In genomic region chr2:144479138-144479537, GRCh38 we compare ENCODE assay signal across 11 cellular contexts. TPM values are rescaled to one million over a fixed set of nuclear protein-coding genes. Genes with fewer than 3 reads are reported as not detected.
A peak's percentile ranks its signal among the peaks of the same experiment; 100 is the strongest.
DNase-seq lines count a peak whose midpoint lies in the region; ATAC-seq and TF ChIP-seq lines count a peak whose summit lies in the region.
"Had no signal": no experiment of that assay in that cellular context is flagged by ENCODE, and none has a peak within 500 bp of the region (broad histone marks: within the 10 kb centered on the region; RNA-seq: fewer than 3 reads in every experiment).

No MANE protein-coding gene starts in this region.

- ATAC-seq in HG02981 (IDR thresholded peaks at IDR 0.05; ENCODE audit: unreplicated experiment), result no peak
- ATAC-seq in HG02938 (IDR thresholded peaks at IDR 0.05; ENCODE audit: unreplicated experiment), result no peak

- TF ChIP-seq EP300 in transverse colon (IDR thresholded peaks at IDR 0.05; ENCODE audit: low read depth), result no peak

- intact Hi-C loops in transverse colon (cut with DNase I; ENCODE audit: low total_unique reads), result no loop called here

- in situ Hi-C loops in transverse colon (cut with MboI; ENCODE audit: low pct_ligation_motif_present in 1 of 4, low pct_unique_long_range_greater_than_20kb in 1 of 4, low sequenced_read_pairs in 3 of 4), result no loop called here

- H3K9me3 ChIP-seq in transverse colon, result no peaks in the 10 kb centered on the region

- H3K4me3 ChIP-seq in coronary artery (peak overlapping the region; percentile 5), kidney epithelial cell (ENCODE audit: low read depth, low read length) (no peak overlapping the region), transverse colon (no peak overlapping the region)
- H3K4me3 ChIP-seq: hepatocyte had no signal

- DNase-seq in M059J (ENCODE audit: low read depth) (peak; percentile 64), coronary artery (ENCODE audit: low spot score) (no peak), kidney epithelial cell (ENCODE audit: low read depth) (peak; percentile 63), transverse colon (no peak), SK-N-DZ (ENCODE audit: low spot score) (no peak)
- DNase-seq: activated CD4-positive, alpha-beta T cell treated with anti-CD3 and anti-CD28 coated beads for 4 hours; NCI-H146 had no signal

- 0 to 64% methylated on average over 1 to 4 of the region's 4 CpGs for WGBS in transverse colon (ENCODE audit: low coverage in 1 of 2), 2 donors

- H3K4me1 ChIP-seq in transverse colon, result peaks cover 0 to 32% (median 4%) of the 10 kb centered on the region in 4 donors

- TF ChIP-seq CTCF in coronary artery (IDR thresholded peaks at IDR 0.05), result no peak
- TF ChIP-seq CTCF in kidney epithelial cell (IDR thresholded peaks at IDR 0.05; ENCODE audit: insufficient read depth, low read length, poor library complexity, severe bottlenecking), result no peak
- no peak for TF ChIP-seq CTCF in transverse colon (IDR thresholded peaks at IDR 0.05)

- H3K27ac ChIP-seq in coronary artery, result peak overlapping the region; percentile 13 to 35
- peak overlapping the region; percentile 8 to 36 (median 14) for H3K27ac ChIP-seq in transverse colon
- H3K27ac ChIP-seq: hepatocyte, RWPE1 had no signal

- TF ChIP-seq POLR2A in transverse colon (IDR thresholded peaks at IDR 0.05), result no peak

- H3K27me3 ChIP-seq in kidney epithelial cell (ENCODE audit: control insufficient read depth, insufficient read depth, low read length), result no peaks in the 10 kb centered on the region
- H3K27me3 ChIP-seq in transverse colon, result peaks cover 10% of the 10 kb centered on the region

- no peaks in the 10 kb centered on the region for H3K36me3 ChIP-seq in kidney epithelial cell (ENCODE audit: control insufficient read depth, insufficient read depth, low read length)
- no peaks in the 10 kb centered on the region for H3K36me3 ChIP-seq in transverse colon

RNA-seq across cellular contexts. Expression of gene ZEB2, which starts 40.8 kb away (rescaled TPM):
- total RNA-seq in M059J (2014; rRNA removed; shearing (Covaris generic)), result 10.7 and 15.9 TPM in 2 replicates
- total RNA-seq in kidney epithelial cell (14.7 and 15.7 TPM in 2 replicates), transverse colon (10 to 100 TPM; 19.8 to 69.6 (median 42.9) TPM)
- 5.3 and 7.2 TPM in 2 replicates for polyA plus RNA-seq in SK-N-DZ (2014; cell fraction: cytosol; rRNA removed)
- 3.6 and 4.5 TPM in 2 replicates for polyA plus RNA-seq in SK-N-DZ (2014; cell fraction: nucleus; rRNA removed)

Comparison
In these comparisons a context has a peak if more than half of its experiments do, and no peak if none do; other contexts are left out.
1. DNase-seq: peak in M059J (single experiment) and kidney epithelial cell (single experiment); none in coronary artery (single experiment), transverse colon (single experiment) and SK-N-DZ (single experiment).